19 cellular contexts compared by ENCODE assay signal in genomic region chr1:177650947-177651346, GRCh38.
DNase-seq lines count a peak whose midpoint lies in the region; ATAC-seq, FAIRE-seq and TF ChIP-seq lines count a peak whose summit lies in the region.
"Had no signal": no experiment of that assay in that cellular context is flagged by ENCODE, and none has a peak within 500 bp of the region (broad histone marks: within the 10 kb centered on the region; RNA-seq: fewer than 3 reads in every experiment).

No MANE protein-coding gene starts in this region.

- peak overlapping the region; percentile 62 for H3K27ac ChIP-seq in psoas muscle
- no peak overlapping the region for H3K27ac ChIP-seq in effector memory CD4-positive, alpha-beta T cell (ENCODE audit: insufficient read depth, low read length, poor library complexity, severe bottlenecking)
- H3K27ac ChIP-seq: esophagus squamous epithelium, ovary, thoracic aorta had no signal

- FAIRE-seq in islet of Langerhans (lab: Jason Lieb, UNC): peak; percentile 99
- FAIRE-seq: bronchial epithelial cell had no signal

- no peaks in the 10 kb centered on the region for H3K36me3 ChIP-seq in psoas muscle (ENCODE audit: insufficient read depth in 1 of 2, low read depth in 1 of 2)
- no peaks in the 10 kb centered on the region for H3K36me3 ChIP-seq in effector memory CD4-positive, alpha-beta T cell (ENCODE audit: control insufficient read depth, insufficient read depth, low read length)
- H3K36me3 ChIP-seq: esophagus squamous epithelium, ovary, thoracic aorta had no signal

- no peaks in the 10 kb centered on the region for H3K27me3 ChIP-seq in psoas muscle (ENCODE audit: insufficient read depth in 3 of 3, low read length in 2 of 3)
- H3K27me3 ChIP-seq in effector memory CD4-positive, alpha-beta T cell (replicated peaks; ENCODE audit: control insufficient read depth, insufficient read depth, low read length, poor library complexity, severe bottlenecking): no peaks in the 10 kb centered on the region
- H3K27me3 ChIP-seq: esophagus squamous epithelium, ovary had no signal

- DNase-seq in psoas muscle (peak in 1 of 2 donors; percentile 65), activated T-cell treated with anti-CD3 and anti-CD28 coated beads for 4 hours (no peak), activated gamma-delta T cell treated with Interleukin-2 at 50 U/mL for 16 hours (no peak), type B pancreatic cell (ENCODE audit: extremely low spot score, unreplicated experiment) (no peak)
- DNase-seq in effector memory CD4-positive, alpha-beta T cell: no peak
- DNase-seq: activated CD8-positive, alpha-beta T cell treated with anti-CD3 and anti-CD28 coated beads, Interleukin-2, amount 10 ng/mL, durations not matched to agents 7 days and 5 days; activated naive CD8-positive, alpha-beta T cell treated with anti-CD3 and anti-CD28 coated beads, Interleukin-2, amount 50 U/mL, for 24 hours; dermis blood vessel endothelial cell; esophagus squamous epithelium; islet precursor cell; Kasumi-1; NCI-H1417; ovary had no signal

- H3K4me1 ChIP-seq in psoas muscle: peaks cover 6% of the 10 kb centered on the region
- no peaks in the 10 kb centered on the region for H3K4me1 ChIP-seq in effector memory CD4-positive, alpha-beta T cell (ENCODE audit: control insufficient read depth, insufficient read depth, low read length, poor library complexity, severe bottlenecking)
- H3K4me1 ChIP-seq: esophagus squamous epithelium had no signal

- no peaks in the 10 kb centered on the region for H3K27me3 Mint-ChIP-seq in type B pancreatic cell
- H3K27me3 Mint-ChIP-seq: activated naive CD8-positive, alpha-beta T cell treated with anti-CD3 and anti-CD28 coated beads, Interleukin-2, amount 50 U/mL, for 24 hours; B cell had no signal

- ATAC-seq in GM18861 (IDR thresholded peaks at IDR 0.05; ENCODE audit: unreplicated experiment) (peak; percentile 77), HG03354 (IDR thresholded peaks at IDR 0.05; ENCODE audit: poor library complexity, severe bottlenecking, unreplicated experiment) (peak; percentile 76), psoas muscle (peak; percentile 78 to 97 (median 90))
- ATAC-seq: activated CD8-positive, alpha-beta T cell treated with anti-CD3 and anti-CD28 coated beads, Interleukin-2, amount 10 ng/mL, durations not matched to agents 7 days and 5 days; activated naive CD8-positive, alpha-beta T cell treated with anti-CD3 and anti-CD28 coated beads, Interleukin-2, amount 50 U/mL, for 24 hours had no signal

- H3K4me3 ChIP-seq in psoas muscle: no peak overlapping the region
- H3K4me3 ChIP-seq in effector memory CD4-positive, alpha-beta T cell (ENCODE audit: insufficient read depth, low read depth, low read length, poor library complexity, severe bottlenecking): no peak overlapping the region
- H3K4me3 ChIP-seq: esophagus squamous epithelium, ovary, thoracic aorta had no signal

- no peaks in the 10 kb centered on the region for H3K9me3 ChIP-seq in psoas muscle
- H3K9me3 ChIP-seq in effector memory CD4-positive, alpha-beta T cell (ENCODE audit: control insufficient read depth, low read length): no peaks in the 10 kb centered on the region
- H3K9me3 ChIP-seq: esophagus squamous epithelium, ovary, thoracic aorta had no signal

- no peak overlapping the region for H3K27ac Mint-ChIP-seq in type B pancreatic cell
- H3K27ac Mint-ChIP-seq: activated CD8-positive, alpha-beta T cell treated with anti-CD3 and anti-CD28 coated beads, Interleukin-2, amount 10 ng/mL, durations not matched to agents 7 days and 5 days; activated naive CD8-positive, alpha-beta T cell treated with anti-CD3 and anti-CD28 coated beads, Interleukin-2, amount 50 U/mL, for 24 hours; B cell had no signal

- no peak for TF ChIP-seq CTCF in psoas muscle (IDR thresholded peaks at IDR 0.05)
- no peak for TF ChIP-seq CTCF in type B pancreatic cell (conservative IDR thresholded peaks at IDR 0.05)

- no peaks in the 10 kb centered on the region for H3K4me1 Mint-ChIP-seq in type B pancreatic cell (ENCODE audit: unreplicated experiment)
- H3K4me1 Mint-ChIP-seq: activated naive CD8-positive, alpha-beta T cell treated with anti-CD3 and anti-CD28 coated beads, Interleukin-2, amount 50 U/mL, for 24 hours; B cell had no signal

- no peaks in the 10 kb centered on the region for H3K36me3 Mint-ChIP-seq in type B pancreatic cell

- 20 to 61% (median 25%) methylated on average over 3 of the region's 3 CpGs for WGBS in psoas muscle, 3 donors

- H3K9me3 Mint-ChIP-seq in type B pancreatic cell: peaks cover 3% of the 10 kb centered on the region

- H3K4me3 Mint-ChIP-seq in type B pancreatic cell: no peak overlapping the region
- H3K4me3 Mint-ChIP-seq: activated CD8-positive, alpha-beta T cell treated with anti-CD3 and anti-CD28 coated beads, Interleukin-2, amount 10 ng/mL, durations not matched to agents 7 days and 5 days; activated naive CD8-positive, alpha-beta T cell treated with anti-CD3 and anti-CD28 coated beads, Interleukin-2, amount 50 U/mL, for 24 hours; B cell had no signal

- intact Hi-C loops in psoas muscle (cut with DNase I): no loop called here
